In the genomic region with DNA sequence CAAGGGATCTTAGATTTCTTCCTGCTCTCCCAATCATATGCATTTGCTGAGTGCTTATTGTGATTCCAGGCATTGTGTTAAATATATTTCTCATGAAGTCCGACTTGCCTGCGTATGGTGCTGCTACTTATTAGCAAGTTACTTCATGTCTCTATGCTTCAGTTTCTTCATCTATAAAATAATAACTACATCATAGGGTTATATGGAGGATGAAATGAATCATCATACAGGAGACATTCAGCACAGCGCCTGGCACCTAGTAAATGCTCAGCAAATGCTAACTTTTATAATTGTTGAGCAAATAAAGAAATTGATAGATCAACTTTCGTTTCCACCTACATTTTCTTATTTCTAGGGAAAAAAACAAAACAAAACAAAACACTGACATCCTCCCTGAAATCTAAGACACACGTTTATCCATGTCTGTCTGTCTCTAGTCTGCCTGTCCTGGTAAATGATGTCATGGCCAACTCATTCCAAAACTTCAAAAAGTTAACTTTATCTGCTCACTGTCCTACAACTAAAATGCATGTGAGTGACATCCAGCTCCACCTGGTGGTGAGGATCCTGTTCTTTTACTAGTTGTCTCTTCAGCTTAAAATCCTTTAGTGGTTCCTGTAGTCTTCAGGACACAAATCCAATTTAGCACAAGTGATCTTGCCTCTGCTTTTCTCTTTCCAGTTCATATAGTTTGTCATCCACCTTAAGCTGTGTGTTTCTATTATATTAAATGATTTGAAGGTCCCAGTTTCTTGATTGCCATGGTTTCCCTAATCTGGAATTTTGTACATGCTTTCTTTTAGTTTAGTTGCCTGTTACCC, we compare ENCODE assay signal across 8 cellular contexts. TPM values are rescaled to one million over a fixed set of nuclear protein-coding genes. Genes with fewer than 3 reads are reported as not detected.
A peak's percentile ranks its signal among the peaks of the same experiment; 100 is the strongest.
DNase-seq lines count a peak whose midpoint lies in the region; ATAC-seq and TF ChIP-seq lines count a peak whose summit lies in the region.

No MANE protein-coding gene starts in this region.

- TF ChIP-seq CTCF in WTC11 (IDR thresholded peaks at IDR 0.05) (no peak; the same call in 1 of the 2 replicates), glutamatergic neuron (IDR thresholded peaks at IDR 0.05; ENCODE audit: partially characterized antibody, unreplicated experiment) (peak; percentile 43), coronary artery (IDR thresholded peaks at IDR 0.05) (no peak)

- peaks cover 45% of the 10 kb centered on the region for H3K36me3 Mint-ChIP-seq in CD4-positive, CD25-positive, alpha-beta regulatory T cell
- H3K36me3 Mint-ChIP-seq in WTC11 = peaks cover 43% of the 10 kb centered on the region
- H3K36me3 Mint-ChIP-seq in glutamatergic neuron (ENCODE audit: unreplicated experiment) = no peaks in the 10 kb centered on the region

- H3K9me3 ChIP-seq in CD4-positive, CD25-positive, alpha-beta regulatory T cell (ENCODE audit: control insufficient read depth in 2 of 2, low read length in 2 of 2) = no peaks in the 10 kb centered on the region

- peaks cover 0 to under 1% (median 0%) of the 10 kb centered on the region in 7 donors for H3K9me3 Mint-ChIP-seq in CD4-positive, CD25-positive, alpha-beta regulatory T cell
- H3K9me3 Mint-ChIP-seq in WTC11 (no peaks in the 10 kb centered on the region), glutamatergic neuron (ENCODE audit: unreplicated experiment) (no peaks in the 10 kb centered on the region)

- no peak overlapping the region for H3K4me3 ChIP-seq in CD4-positive, CD25-positive, alpha-beta regulatory T cell (ENCODE audit: low read depth, low read length)
- no peak overlapping the region for H3K4me3 ChIP-seq in coronary artery

- no peak overlapping the region for H3K27ac ChIP-seq in CD4-positive, CD25-positive, alpha-beta regulatory T cell (ENCODE audit: insufficient read depth, low read length, poor library complexity, severe bottlenecking)
- H3K27ac ChIP-seq in coronary artery = no peak overlapping the region

- peaks cover 31% of the 10 kb centered on the region for H3K4me1 ChIP-seq in CD4-positive, CD25-positive, alpha-beta regulatory T cell (ENCODE audit: control insufficient read depth, insufficient read depth, low read length, poor library complexity, severe bottlenecking)

- CTCF ChIA-PET in WTC11 (lab: Charles Lee) = interaction anchor here (0.6 to 2.5 kb wide), 12 partner anchors 13 to 191 kb away, joined by 3 to 15 read pairs (median 4); a partner anchor contains a TSS

- POLR2A ChIA-PET in WTC11 (lab: Charles Lee) = no interaction called here

- H3K4me1 Mint-ChIP-seq in CD4-positive, CD25-positive, alpha-beta regulatory T cell = peaks cover 10 to 53% (median 38%) of the 10 kb centered on the region in 4 donors
- peaks cover 22% of the 10 kb centered on the region for H3K4me1 Mint-ChIP-seq in WTC11
- H3K4me1 Mint-ChIP-seq in glutamatergic neuron (ENCODE audit: low read depth, unreplicated experiment) = no peaks in the 10 kb centered on the region

- H3K27ac Mint-ChIP-seq in CD4-positive, CD25-positive, alpha-beta regulatory T cell = peak overlapping the region; percentile 58 to 86 (median 74)
- H3K27ac Mint-ChIP-seq in WTC11 (no peak overlapping the region), glutamatergic neuron (ENCODE audit: unreplicated experiment) (no peak overlapping the region)

- DNase-seq in CD4-positive, CD25-positive, alpha-beta regulatory T cell = peak in 2 of 3 donors; percentile 24 to 68
- DNase-seq in WTC11 (ENCODE audit: low spot score) (peak; percentile 31), glutamatergic neuron (no peak), DMS153 treated with DMSO at 0.1 percent for 48 hours (lab: John Stamatoyannopoulos, UW; ENCODE audit: unreplicated experiment) (no peak), coronary artery (ENCODE audit: low spot score) (no peak)
- no peak for DNase-seq in NK-92 treated with Interleukin-12 subunit alpha and Interleukin-12 subunit beta, amount 100 ng/mL, for 24 hours (lab: John Stamatoyannopoulos, UW)

- no peak for ATAC-seq in CD4-positive, CD25-positive, alpha-beta regulatory T cell (ENCODE audit: low read depth in 2 of 2)
- ATAC-seq in GM18867 (IDR thresholded peaks at IDR 0.05; ENCODE audit: unreplicated experiment) (peak; percentile 69), HG03565 (IDR thresholded peaks at IDR 0.05; ENCODE audit: unreplicated experiment) (peak; percentile 80), WTC11 (peak; percentile 56; the same call in 1 of the 2 replicates)

- no peaks in the 10 kb centered on the region for H3K27me3 Mint-ChIP-seq in CD4-positive, CD25-positive, alpha-beta regulatory T cell
- no peaks in the 10 kb centered on the region for H3K27me3 Mint-ChIP-seq in WTC11 (ENCODE audit: low read depth)
- peaks cover 4% of the 10 kb centered on the region for H3K27me3 Mint-ChIP-seq in glutamatergic neuron (ENCODE audit: unreplicated experiment)

- H3K4me3 Mint-ChIP-seq in CD4-positive, CD25-positive, alpha-beta regulatory T cell = no peak overlapping the region
- H3K4me3 Mint-ChIP-seq in WTC11 = no peak overlapping the region
- no peak overlapping the region for H3K4me3 Mint-ChIP-seq in glutamatergic neuron (ENCODE audit: unreplicated experiment)

- peaks cover 29% of the 10 kb centered on the region for H3K36me3 ChIP-seq in CD4-positive, CD25-positive, alpha-beta regulatory T cell (ENCODE audit: control insufficient read depth, insufficient read depth, low read length)

- H3K27me3 ChIP-seq in CD4-positive, CD25-positive, alpha-beta regulatory T cell (ENCODE audit: control insufficient read depth, insufficient read depth, low read length) = no peaks in the 10 kb centered on the region

TF ChIP-seq in WTC11, 78 proteins besides CTCF, POLR2A, EP300 and RAD21:
- TF ChIP-seq ZMAT4 (CRISPR knock-in tag; IDR thresholded peaks at IDR 0.05) (no peak), NR3C1 (CRISPR knock-in tag; conservative IDR thresholded peaks at IDR 0.05; ENCODE audit: low read depth) (no peak), NFYB (CRISPR knock-in tag; conservative IDR thresholded peaks at IDR 0.05; ENCODE audit: low read depth) (no peak), SOX15 (CRISPR knock-in tag; IDR thresholded peaks at IDR 0.05) (no peak)

RNA-seq across cellular contexts. Expression of gene PPP3R2, which starts 27.7 kb away (rescaled TPM):
- not detected for total RNA-seq in CD4-positive, CD25-positive, alpha-beta regulatory T cell
- under 1 TPM in 2 of 4 donors, not detected in 2; 0.17 to 0.22 TPM for polyA plus RNA-seq in CD4-positive, CD25-positive, alpha-beta regulatory T cell
- total RNA-seq in WTC11 (2021) (not detected in 3 replicates), glutamatergic neuron (ENCODE audit: unreplicated experiment) (not detected)

RNA-seq across cellular contexts. Expression of gene RNF20, which starts 33.5 kb away (rescaled TPM):
- total RNA-seq in CD4-positive, CD25-positive, alpha-beta regulatory T cell = 43.4 TPM
- polyA plus RNA-seq in CD4-positive, CD25-positive, alpha-beta regulatory T cell = 10 to 100 TPM; 31.3 to 50.0 (median 37.4) TPM
- total RNA-seq in WTC11 (2021) (46.5 to 52.6 TPM (median 51.8 TPM) in 3 replicates), glutamatergic neuron (ENCODE audit: unreplicated experiment) (65.5 TPM)

Comparison
In these comparisons a context has a peak if more than half of its experiments do, and no peak if none do; other contexts are left out.
1. ATAC-seq: peak in GM18867 (single experiment), HG03565 (single experiment) and WTC11 (single experiment); none in CD4-positive, CD25-positive, alpha-beta regulatory T cell (0 of 2).
2. DNase-seq: peak in CD4-positive, CD25-positive, alpha-beta regulatory T cell (2 of 3) and WTC11 (single experiment); none in glutamatergic neuron (single experiment), NK-92 treated with Interleukin-12 subunit alpha and Interleukin-12 subunit beta, amount 100 ng/mL, for 24 hours (single experiment), DMS153 treated with DMSO at 0.1 percent for 48 hours (single experiment) and coronary artery (single experiment).
3. H3K27ac Mint-ChIP-seq: peak in CD4-positive, CD25-positive, alpha-beta regulatory T cell (3 of 3); none in WTC11 (single experiment) and glutamatergic neuron (single experiment).